16 cellular contexts compared by ENCODE assay signal in genomic region chr9:11933926-11934325, GRCh38.
DNase-seq lines count a peak whose midpoint lies in the region; ATAC-seq and TF ChIP-seq lines count a peak whose summit lies in the region.
"Had no signal": no experiment of that assay in that cellular context is flagged by ENCODE, and none has a peak within 500 bp of the region (broad histone marks: within the 10 kb centered on the region; RNA-seq: fewer than 3 reads in every experiment).

No MANE protein-coding gene starts in this region.

- DNase-seq in AG04449 (ENCODE audit: low read depth, low spot score) (peak; percentile 4), SW480 (ENCODE audit: low spot score) (peak; percentile 34), foreskin keratinocyte (peak; percentile 6 to 41), posterior cingulate gyrus (no peak), immature natural killer cell (no peak)
- DNase-seq in stimulated activated CD4-positive, alpha-beta T cell treated with anti-CD3 and anti-CD28 coated beads, Interleukin-2, amount 100 ng/mL, for 48 hours: no peak
- DNase-seq: heart right ventricle; lower lobe of right lung; stimulated activated CD4-positive, alpha-beta T cell treated with anti-CD3 and anti-CD28 coated beads, Interleukin-1b, Interleukin-23, amount 100 ng/mL, for 48 hours had no signal

- no peak overlapping the region for H3K4me3 Mint-ChIP-seq in immature natural killer cell
- H3K4me3 Mint-ChIP-seq: stimulated activated memory B cell treated with anti-CD40 and anti-IgM and Interleukin-4, amounts not matched to agents 10 μg/mL and 1 μg/mL and 100 μg/mL, for 72 hours; T-helper 2 cell treated with Interferon-gamma antibody and Interleukin-4, amounts not matched to agents 5 μg/mL and 100 μg/mL, for 36 hours had no signal

- H3K36me3 Mint-ChIP-seq in immature natural killer cell: no peaks in the 10 kb centered on the region
- H3K36me3 Mint-ChIP-seq: stimulated activated memory B cell treated with anti-CD40 and anti-IgM and Interleukin-4, amounts not matched to agents 10 μg/mL and 1 μg/mL and 100 μg/mL, for 72 hours had no signal

- no peaks in the 10 kb centered on the region for H3K27me3 ChIP-seq in foreskin keratinocyte
- H3K27me3 ChIP-seq: BLaER1, heart right ventricle, neutrophil had no signal

- H3K27me3 Mint-ChIP-seq in immature natural killer cell (ENCODE audit: low read depth in 3 of 3): no peaks in the 10 kb centered on the region
- H3K27me3 Mint-ChIP-seq: stimulated activated memory B cell treated with anti-CD40 and anti-IgM and Interleukin-4, amounts not matched to agents 10 μg/mL and 1 μg/mL and 100 μg/mL, for 72 hours had no signal

- peaks cover 3 to 23% (median 16%) of the 10 kb centered on the region in 6 donors for H3K9me3 Mint-ChIP-seq in immature natural killer cell
- H3K9me3 Mint-ChIP-seq: stimulated activated memory B cell treated with anti-CD40 and anti-IgM and Interleukin-4, amounts not matched to agents 10 μg/mL and 1 μg/mL and 100 μg/mL, for 72 hours had no signal

- TF ChIP-seq CTCF in AG04449 (IDR thresholded peaks at IDR 0.05; ENCODE audit: insufficient read depth, low read length, missing control alignments) (no peak), HEK293 (tag by site-specific recombination; IDR thresholded peaks at IDR 0.05) (no peak), foreskin keratinocyte (conservative IDR thresholded peaks at IDR 0.05) (no peak)

- H3K27ac ChIP-seq in HEK293 (ENCODE audit: extremely low read depth, low read depth, low read length) (no peak overlapping the region), foreskin keratinocyte (no peak overlapping the region)
- H3K27ac ChIP-seq: BLaER1, heart right ventricle, lower lobe of right lung, neutrophil had no signal

- POLR2A ChIA-PET in AG04449 (lab: Yijun Ruan, JAX) (no interaction called here), HEK293 (lab: Yijun Ruan, JAX) (no interaction called here)

- no peaks in the 10 kb centered on the region for H3K4me1 Mint-ChIP-seq in immature natural killer cell
- H3K4me1 Mint-ChIP-seq: stimulated activated memory B cell treated with anti-CD40 and anti-IgM and Interleukin-4, amounts not matched to agents 10 μg/mL and 1 μg/mL and 100 μg/mL, for 72 hours had no signal

- H3K4me3 ChIP-seq in AG04449 (ENCODE audit: low read depth, low read length): no peak overlapping the region
- H3K4me3 ChIP-seq in HEK293 (ENCODE audit: low read depth, low read length): no peak overlapping the region
- H3K4me3 ChIP-seq: BLaER1, heart right ventricle, lower lobe of right lung had no signal

- H3K27ac Mint-ChIP-seq in immature natural killer cell: no peak overlapping the region
- H3K27ac Mint-ChIP-seq: activated naive CD4-positive, alpha-beta T cell treated with anti-CD3 and anti-CD28 coated beads, Interleukin-2, amount 50 U/mL, for 72 hours; stimulated activated memory B cell treated with anti-CD40 and anti-IgM and Interleukin-4, amounts not matched to agents 10 μg/mL and 1 μg/mL and 100 μg/mL, for 72 hours; T-helper 2 cell treated with Interferon-gamma antibody and Interleukin-4, amounts not matched to agents 5 μg/mL and 100 μg/mL, for 36 hours had no signal

- no peaks in the 10 kb centered on the region for H3K9me3 ChIP-seq in HEK293 (ENCODE audit: control insufficient read depth, insufficient read depth, low read depth, low read length)
- H3K9me3 ChIP-seq: lower lobe of right lung, neutrophil had no signal

- intact Hi-C loops in posterior cingulate gyrus (cut with DNase I): loop anchor here (1.0 kb wide), 1 partner anchor 10 kb away; no protein-coding TSS in a partner anchor

- peak; percentile 69 for ATAC-seq in foreskin keratinocyte
- no peak for ATAC-seq in HG02798 (IDR thresholded peaks at IDR 0.05; ENCODE audit: poor library complexity, unreplicated experiment)
- ATAC-seq: activated naive CD4-positive, alpha-beta T cell treated with anti-CD3 and anti-CD28 coated beads, Interleukin-2, amount 50 U/mL, for 72 hours; heart right ventricle; lower lobe of right lung; stimulated activated memory B cell treated with anti-CD40 and anti-IgM and Interleukin-4, amounts not matched to agents 10 μg/mL and 1 μg/mL and 100 μg/mL, for 72 hours had no signal

- CTCF ChIA-PET in AG04449 (lab: Yijun Ruan, JAX): no interaction called here
- CTCF ChIA-PET in HEK293 (lab: Yijun Ruan, JAX): no interaction called here

- H3K4me1 ChIP-seq in HEK293 (ENCODE audit: control insufficient read depth, insufficient read depth, low read length): no peaks in the 10 kb centered on the region
- no peaks in the 10 kb centered on the region for H3K4me1 ChIP-seq in foreskin keratinocyte
- H3K4me1 ChIP-seq: BLaER1, heart right ventricle, lower lobe of right lung had no signal

- no peaks in the 10 kb centered on the region for H3K36me3 ChIP-seq in HEK293 (ENCODE audit: control insufficient read depth in 2 of 2, insufficient read depth in 1 of 2, low read length in 2 of 2)
- H3K36me3 ChIP-seq: BLaER1, heart right ventricle, lower lobe of right lung, neutrophil had no signal

TF ChIP-seq in HEK293, 187 proteins besides CTCF, POLR2A, EP300 and RAD21:
- TF ChIP-seq ZNF660 (tag by site-specific recombination; IDR thresholded peaks at IDR 0.05) (peak; percentile 47; the same call in 1 of the 2 replicates), ZNF518A (tag by site-specific recombination; conservative IDR thresholded peaks at IDR 0.05; ENCODE audit: low read depth) (peak; percentile 28; the same call in 1 of the 2 replicates), ZNF10 (tag by site-specific recombination; IDR thresholded peaks at IDR 0.05) (no peak)
TF ChIP-seq in HEK293: peak in this region for 2.

Comparison
In these comparisons a context has a peak if more than half of its experiments do, and no peak if none do; other contexts are left out.
1. DNase-seq: peak in AG04449 (single experiment), SW480 (single experiment) and foreskin keratinocyte (2 of 2); none in posterior cingulate gyrus (0 of 10), stimulated activated CD4-positive, alpha-beta T cell treated with anti-CD3 and anti-CD28 coated beads, Interleukin-2, amount 100 ng/mL, for 48 hours (0 of 2) and immature natural killer cell (0 of 3).